Comparison of ENCODE assay signal across 1 cellular context in the genomic region with DNA sequence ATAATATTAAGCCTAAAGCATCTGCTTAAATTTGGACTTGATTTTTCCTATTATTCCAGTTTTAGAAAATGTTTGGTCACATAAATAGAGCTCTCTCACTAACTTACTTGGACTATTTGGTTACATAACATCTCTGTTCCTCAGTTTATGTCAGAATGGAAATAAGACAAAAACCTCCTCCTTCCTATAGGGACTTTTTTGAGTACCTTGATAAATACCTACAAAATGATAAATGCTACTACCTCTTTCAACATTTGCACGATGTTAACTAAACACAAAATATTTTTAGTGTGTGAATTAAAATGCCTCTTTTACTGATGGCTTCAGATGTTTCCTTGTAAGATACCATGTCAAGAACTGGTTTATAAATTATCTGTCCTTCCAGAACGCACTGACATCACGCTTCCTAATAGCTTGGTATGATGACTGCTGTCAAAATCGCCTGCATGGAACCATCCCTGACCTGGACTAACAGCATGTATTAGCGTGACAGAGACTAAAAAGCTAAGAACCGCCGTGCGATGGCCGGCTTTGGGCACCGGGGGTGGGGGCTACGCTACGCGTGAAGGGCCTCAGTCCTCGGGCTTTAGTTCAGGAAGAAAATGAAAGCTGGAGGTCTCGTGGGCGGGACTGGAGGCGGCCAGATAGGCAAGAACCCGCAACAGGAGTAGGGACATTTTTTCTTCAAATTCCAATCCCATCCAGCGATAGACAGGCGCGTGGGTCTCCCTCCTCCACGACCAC.
TF ChIP-seq lines count a peak whose summit lies in the region.

No MANE protein-coding gene starts in this region.

TF ChIP-seq in GM12878, 131 proteins besides CTCF, POLR2A, EP300 and RAD21 (continued from another document):
- TF ChIP-seq BHLHE40 (IDR thresholded peaks at IDR 0.05; ENCODE audit: borderline replicate concordance in 1 of 2, low read depth in 2 of 2, low read length in 1 of 2) (no peak), CHD1 (IDR thresholded peaks at IDR 0.05; ENCODE audit: low read depth, low read length) (no peak), NRF1 (conservative IDR thresholded peaks at IDR 0.05; ENCODE audit: low read depth, low read length) (no peak), SMC3 (IDR thresholded peaks at IDR 0.05; ENCODE audit: borderline replicate concordance, low read length) (no peak), SREBF1 (IDR thresholded peaks at IDR 0.05; ENCODE audit: low read length) (no peak), ZBED1 (IDR thresholded peaks at IDR 0.05; ENCODE audit: borderline replicate concordance) (no peak), HDGF (IDR thresholded peaks at IDR 0.05) (no peak), MEF2B (IDR thresholded peaks at IDR 0.05; ENCODE audit: partially characterized antibody, poor library complexity, severe bottlenecking) (no peak), ATF3 (IDR thresholded peaks at IDR 0.05; ENCODE audit: borderline replicate concordance, extremely low read depth, low read depth, low read length) (no peak), CBX5 (IDR thresholded peaks at IDR 0.05; ENCODE audit: low read depth) (no peak), HSF1 (IDR thresholded peaks at IDR 0.05; ENCODE audit: low read depth, low read length) (no peak), FOXM1 (IDR thresholded peaks at IDR 0.05; ENCODE audit: low read depth, low read length) (no peak)
